16 cellular contexts compared by ENCODE assay signal in genomic region chr11:80103149-80103859, GRCh38.
A peak's percentile ranks its signal among the peaks of the same experiment; 100 is the strongest.
DNase-seq lines count a peak whose midpoint lies in the region; ATAC-seq and TF ChIP-seq lines count a peak whose summit lies in the region.
"Had no signal": no experiment of that assay in that cellular context is flagged by ENCODE, and none has a peak within 500 bp of the region (broad histone marks: within the 10 kb centered on the region; RNA-seq: fewer than 3 reads in every experiment).

No MANE protein-coding gene starts in this region.

- H3K27ac ChIP-seq in SJSA1 (peak overlapping the region; percentile 59), gastrocnemius medialis (no peak overlapping the region)
- H3K27ac ChIP-seq: colonic mucosa, KMS-11, upper lobe of left lung had no signal

- H3K27me3 ChIP-seq in SJSA1 (replicated peaks) (no peaks in the 10 kb centered on the region), skeletal muscle satellite cell (ENCODE audit: control insufficient read depth, insufficient read depth, low read length) (no peaks in the 10 kb centered on the region), gastrocnemius medialis (no peaks in the 10 kb centered on the region)
- H3K27me3 ChIP-seq: colonic mucosa, upper lobe of left lung had no signal

- H3K36me3 ChIP-seq in SJSA1 (no peaks in the 10 kb centered on the region), skeletal muscle satellite cell (ENCODE audit: insufficient read depth, low read length) (no peaks in the 10 kb centered on the region), gastrocnemius medialis (no peaks in the 10 kb centered on the region)
- H3K36me3 ChIP-seq: colonic mucosa, upper lobe of left lung had no signal

- TF ChIP-seq POLR2A in gastrocnemius medialis (IDR thresholded peaks at IDR 0.05), result no peak

- no peak for TF ChIP-seq CTCF in gastrocnemius medialis (IDR thresholded peaks at IDR 0.05 in 4 of 5, conservative IDR thresholded peaks at IDR 0.05 in 1 of 5)

- in situ Hi-C loops in gastrocnemius medialis (cut with MboI; ENCODE audit: low sequenced_read_pairs in 4 of 4), result no loop called here

- H3K9me3 ChIP-seq in SJSA1 (replicated peaks) (no peaks in the 10 kb centered on the region), skeletal muscle satellite cell (replicated peaks; ENCODE audit: low read length) (no peaks in the 10 kb centered on the region), gastrocnemius medialis (no peaks in the 10 kb centered on the region)
- H3K9me3 ChIP-seq: colonic mucosa, upper lobe of left lung had no signal

- peak overlapping the region; percentile 34 for H3K9ac ChIP-seq in skeletal muscle satellite cell (ENCODE audit: low read depth, low read length)
- H3K9ac ChIP-seq: KMS-11 had no signal

- H3K4me3 ChIP-seq in SJSA1, result no peak overlapping the region
- H3K4me3 ChIP-seq in skeletal muscle satellite cell (ENCODE audit: low read length), result peak overlapping the region; percentile 7
- no peak overlapping the region for H3K4me3 ChIP-seq in gastrocnemius medialis
- H3K4me3 ChIP-seq: colonic mucosa, upper lobe of left lung had no signal

- no peak for ATAC-seq in gastrocnemius medialis
- ATAC-seq: activated CD4-positive, alpha-beta T cell treated with anti-CD3 and anti-CD28 coated beads for 36 hours had no signal

- H3K4me1 ChIP-seq in SJSA1 (replicated peaks) (peaks cover 10% of the 10 kb centered on the region), skeletal muscle satellite cell (ENCODE audit: control insufficient read depth, insufficient read depth, low read length) (peaks cover 14% of the 10 kb centered on the region), gastrocnemius medialis (no peaks in the 10 kb centered on the region)
- H3K4me1 ChIP-seq: colonic mucosa, upper lobe of left lung had no signal

- peak overlapping the region; percentile 42 for H3K4me2 ChIP-seq in skeletal muscle satellite cell (ENCODE audit: low read length)
- H3K4me2 ChIP-seq: KMS-11 had no signal

- DNase-seq in GM04504 (ENCODE audit: low read depth) (peak; percentile 91), SJSA1 (ENCODE audit: low read depth in 1 of 2, low spot score in 2 of 2) (peak in 1 of 2 experiments; percentile 66), fibroblast of peridontal ligament (ENCODE audit: extremely low read depth) (peak; percentile 94), cortex of kidney (lab: John Stamatoyannopoulos, UW) (no peak), NCI-H2029 treated with DMSO at 0.1 percent for 48 hours (lab: John Stamatoyannopoulos, UW) (no peak), NCI-H69 (lab: John Stamatoyannopoulos, UW) (no peak), gastrocnemius medialis (no peak)
- DNase-seq: activated CD4-positive, alpha-beta T cell treated with anti-CD3 and anti-CD28 coated beads for 36 hours; activated effector memory CD4-positive, alpha-beta T cell treated with Interleukin-2 at 50 U/mL for 16 hours; colonic mucosa; DMS153; hypothalamus; retina; upper lobe of left lung had no signal

- intact Hi-C loops in gastrocnemius medialis (cut with DNase I; ENCODE audit: low total_unique reads), result no loop called here

Comparison
In these comparisons a context has a peak if more than half of its experiments do, and no peak if none do; other contexts are left out.
1. DNase-seq: peak in GM04504 (single experiment) and fibroblast of peridontal ligament (single experiment); none in cortex of kidney (single experiment), NCI-H2029 treated with DMSO at 0.1 percent for 48 hours (single experiment), NCI-H69 (single experiment) and gastrocnemius medialis (0 of 2).